ENCODE assay signal across 8 cellular contexts in the genomic region with DNA sequence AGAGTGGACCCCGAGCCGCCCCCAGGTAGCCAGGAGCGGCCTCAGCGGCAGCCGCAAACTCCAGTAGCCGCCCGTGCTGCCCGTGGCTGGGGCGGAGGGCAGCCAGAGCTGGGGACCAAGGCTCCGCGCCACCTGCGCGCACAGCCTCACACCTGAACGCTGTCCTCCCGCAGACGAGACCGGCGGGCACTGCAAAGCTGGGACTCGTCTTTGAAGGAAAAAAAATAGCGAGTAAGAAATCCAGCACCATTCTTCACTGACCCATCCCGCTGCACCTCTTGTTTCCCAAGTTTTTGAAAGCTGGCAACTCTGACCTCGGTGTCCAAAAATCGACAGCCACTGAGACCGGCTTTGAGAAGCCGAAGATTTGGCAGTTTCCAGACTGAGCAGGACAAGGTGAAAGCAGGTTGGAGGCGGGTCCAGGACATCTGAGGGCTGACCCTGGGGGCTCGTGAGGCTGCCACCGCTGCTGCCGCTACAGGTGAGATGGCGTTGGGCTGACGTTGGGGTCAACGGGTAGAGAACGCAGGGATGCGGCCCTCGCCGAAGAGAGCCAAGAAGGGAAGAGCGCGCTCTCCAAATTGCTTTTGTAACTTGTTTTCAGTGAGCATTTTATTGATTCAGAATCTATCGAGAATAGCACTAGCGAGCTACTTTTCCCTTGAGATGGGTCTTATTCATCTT. TPM values are rescaled to one million over a fixed set of nuclear protein-coding genes. Genes with fewer than 3 reads are reported as not detected.
DNase-seq lines count a peak whose midpoint lies in the region; ATAC-seq, FAIRE-seq and TF ChIP-seq lines count a peak whose summit lies in the region.

No MANE protein-coding gene starts in this region.

- peak overlapping the region; percentile 98 for H3K4me3 ChIP-seq in ACC112 (ENCODE audit: low read depth, low read length)
- H3K4me3 ChIP-seq in gastroesophageal sphincter, result peak overlapping the region; percentile 68 to 78
- H3K4me3 ChIP-seq in prostate gland, result peak overlapping the region; percentile 61 to 68

- POLR2A ChIA-PET in activated CD8-positive, alpha-beta T cell treated with anti-CD3 and anti-CD28 coated beads for 36 hours (lab: Charles Lee), result interaction anchor here (0.5 to 4.7 kb wide), 26 partner anchors 10 to 1480 kb away, joined by 3 to 45 read pairs (median 4); no protein-coding TSS in a partner anchor

- no peak for TF ChIP-seq EP300 in gastroesophageal sphincter (IDR thresholded peaks at IDR 0.05)

- H3K4me1 Mint-ChIP-seq in activated CD8-positive, alpha-beta T cell treated with anti-CD3 and anti-CD28 coated beads for 36 hours (ENCODE audit: low read depth), result peaks cover 29% of the 10 kb centered on the region

- H3K27me3 ChIP-seq in ACC112 (ENCODE audit: insufficient read depth, low read length), result no peaks in the 10 kb centered on the region
- peaks cover 17% of the 10 kb centered on the region for H3K27me3 ChIP-seq in gastroesophageal sphincter
- H3K27me3 ChIP-seq in prostate gland (replicated peaks; ENCODE audit: insufficient read depth), result peaks cover 2% of the 10 kb centered on the region

- intact Hi-C loops in activated CD8-positive, alpha-beta T cell treated with anti-CD3 and anti-CD28 coated beads for 36 hours (cut with micrococcal nuclease), result loop anchor here (1.0 to 10.0 kb wide), 7 partner anchors 25 to 1475 kb away; no protein-coding TSS in a partner anchor
- intact Hi-C loops in prostate gland (cut with DNase I), result no loop called here

- DNase-seq in activated CD8-positive, alpha-beta T cell treated with anti-CD3 and anti-CD28 coated beads for 36 hours, result peak; percentile 56
- DNase-seq in prostate gland (ENCODE audit: low spot score) (peak; percentile 17), NOMO-1 treated with dmso at 0.1 percent for 144 hours (lab: John Stamatoyannopoulos, UW; ENCODE audit: unreplicated experiment) (no peak), GM12892 (ENCODE audit: insufficient read length) (no peak)

- H3K36me3 ChIP-seq in ACC112 (ENCODE audit: insufficient read depth, low read length), result peaks cover 4% of the 10 kb centered on the region; the same call in 1 of the 2 replicates
- no peaks in the 10 kb centered on the region for H3K36me3 ChIP-seq in gastroesophageal sphincter
- no peaks in the 10 kb centered on the region for H3K36me3 ChIP-seq in prostate gland

- H3K27ac ChIP-seq in ACC112 (ENCODE audit: low read depth, low read length) (peak overlapping the region; percentile 39), gastroesophageal sphincter (peak overlapping the region; percentile 51 to 93 (median 90)), prostate gland (peak overlapping the region; percentile 95 to 97)

- peaks cover 23% of the 10 kb centered on the region for H3K4me1 ChIP-seq in ACC112 (ENCODE audit: control insufficient read depth, insufficient read depth, low read length, unreplicated experiment)
- H3K4me1 ChIP-seq in gastroesophageal sphincter, result peaks cover 0 to 92% (median 9%) of the 10 kb centered on the region in 3 donors
- H3K4me1 ChIP-seq in prostate gland (replicated peaks), result peaks cover 10% of the 10 kb centered on the region

- H3K79me2 ChIP-seq in ACC112 (ENCODE audit: control insufficient read depth, insufficient read depth, low read length, unreplicated experiment), result peaks cover 59% of the 10 kb centered on the region

- peak overlapping the region; percentile 99 for H3K4me3 Mint-ChIP-seq in activated CD8-positive, alpha-beta T cell treated with anti-CD3 and anti-CD28 coated beads for 36 hours

- H2AFZ ChIP-seq in ACC112 (ENCODE audit: low read length, unreplicated experiment), result peak overlapping the region; percentile 64

- WGBS in gastroesophageal sphincter (ENCODE audit: low coverage in 1 of 2), 2 donors, result 0 to 2% methylated on average over 2 to 19 of the region's 40 CpGs
- under 1% methylated on average over 40 of the region's 40 CpGs for WGBS in prostate gland

- peaks cover 52% of the 10 kb centered on the region for H3K36me3 Mint-ChIP-seq in activated CD8-positive, alpha-beta T cell treated with anti-CD3 and anti-CD28 coated beads for 36 hours (ENCODE audit: low read depth)

- TF ChIP-seq CTCF in activated CD8-positive, alpha-beta T cell treated with anti-CD3 and anti-CD28 coated beads for 36 hours (IDR thresholded peaks at IDR 0.05), result no peak
- no peak for TF ChIP-seq CTCF in gastroesophageal sphincter (IDR thresholded peaks at IDR 0.05)
- TF ChIP-seq CTCF in prostate gland (IDR thresholded peaks at IDR 0.05), result no peak

- FAIRE-seq in GM12892 (lab: Jason Lieb, UNC), result no peak

- H3K9me3 ChIP-seq in gastroesophageal sphincter (no peaks in the 10 kb centered on the region), prostate gland (no peaks in the 10 kb centered on the region)

- peak; percentile 26 for ATAC-seq in GM19043 (IDR thresholded peaks at IDR 0.05; ENCODE audit: low read depth, unreplicated experiment)
- ATAC-seq in HG03354 (IDR thresholded peaks at IDR 0.05; ENCODE audit: poor library complexity, severe bottlenecking, unreplicated experiment), result peak; percentile 33
- ATAC-seq in activated CD8-positive, alpha-beta T cell treated with anti-CD3 and anti-CD28 coated beads for 36 hours, result peak; percentile 2
- no peak for ATAC-seq in gastroesophageal sphincter

- TF ChIP-seq POLR2A in gastroesophageal sphincter (IDR thresholded peaks at IDR 0.05) (no peak), prostate gland (IDR thresholded peaks at IDR 0.05) (no peak), GM12892 (IDR thresholded peaks at IDR 0.05; ENCODE audit: low read depth, low read length) (no peak)

- H3K27me3 Mint-ChIP-seq in activated CD8-positive, alpha-beta T cell treated with anti-CD3 and anti-CD28 coated beads for 36 hours, result no peaks in the 10 kb centered on the region

- H3K9me3 Mint-ChIP-seq in activated CD8-positive, alpha-beta T cell treated with anti-CD3 and anti-CD28 coated beads for 36 hours, result no peaks in the 10 kb centered on the region

- peak overlapping the region; percentile 98 for H3K27ac Mint-ChIP-seq in activated CD8-positive, alpha-beta T cell treated with anti-CD3 and anti-CD28 coated beads for 36 hours

- CTCF ChIA-PET in activated CD8-positive, alpha-beta T cell treated with anti-CD3 and anti-CD28 coated beads for 36 hours (lab: Charles Lee), result interaction anchor here (0.9 to 1.7 kb wide), 8 partner anchors 9 to 513 kb away, joined by 3 to 6 read pairs (median 3); no protein-coding TSS in a partner anchor

RNA-seq across cellular contexts. Expression of a gene that starts 0.4 kb away (rescaled TPM):
- total RNA-seq in activated CD8-positive, alpha-beta T cell treated with anti-CD3 and anti-CD28 coated beads for 36 hours, result 10 to 100 TPM; 62.8 to 62.9 TPM
- 10 to 100 TPM; 10.1 to 30.1 (median 27.0) TPM for total RNA-seq in gastroesophageal sphincter
- total RNA-seq in prostate gland, result 10 to 100 TPM; 22.0 to 78.3 TPM
- 1.0 TPM for polyA plus RNA-seq in GM12892 (2012; ENCODE audit: missing spikeins)

Comparison
In these comparisons a context has a peak if more than half of its experiments do, and no peak if none do; other contexts are left out.
1. H3K27ac ChIP-seq: peak in every context shown above with its lines; median percentile 96 in prostate gland; 90 in gastroesophageal sphincter; 39 in ACC112.
2. DNase-seq: peak in activated CD8-positive, alpha-beta T cell treated with anti-CD3 and anti-CD28 coated beads for 36 hours (single experiment) and prostate gland (single experiment); none in NOMO-1 treated with dmso at 0.1 percent for 144 hours (single experiment) and GM12892 (single experiment).
3. Peak in every context shown above with its lines, with median percentiles within 50 percentile points of each other: H3K4me3 ChIP-seq.